ENCODE assay signal across 18 cellular contexts in the genomic region with DNA sequence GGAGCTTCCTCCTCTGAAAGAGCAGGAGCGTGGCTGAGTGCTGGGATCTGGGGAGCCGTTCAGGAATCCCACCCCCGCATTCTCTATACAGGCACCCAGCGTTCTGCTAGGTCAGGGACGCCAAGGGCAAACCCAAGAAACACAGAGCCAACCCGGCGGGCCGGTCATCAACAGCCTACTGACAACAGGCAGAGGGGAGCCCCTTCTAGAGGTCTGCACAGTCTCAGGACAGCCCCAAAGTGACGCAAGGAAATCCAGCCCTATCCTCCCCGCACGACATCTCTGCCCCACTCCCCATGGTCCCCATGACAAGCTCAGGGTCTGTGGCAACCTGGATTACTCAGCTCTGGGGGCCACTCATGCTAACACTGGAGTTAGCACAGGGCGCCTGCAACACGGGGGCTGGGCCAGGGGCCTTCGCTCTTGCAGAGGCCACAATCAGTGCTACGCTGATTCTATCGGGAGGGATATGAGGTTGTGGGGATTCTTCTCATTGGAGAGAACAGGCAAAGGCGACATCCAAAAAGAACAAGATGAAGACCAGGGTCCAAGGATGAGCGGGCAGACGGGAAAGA.
DNase-seq lines count a peak whose midpoint lies in the region; ATAC-seq and TF ChIP-seq lines count a peak whose summit lies in the region.
"Had no signal": no experiment of that assay in that cellular context is flagged by ENCODE, and none has a peak within 500 bp of the region (broad histone marks: within the 10 kb centered on the region; RNA-seq: fewer than 3 reads in every experiment).

No MANE protein-coding gene starts in this region.

- H2BK5ac ChIP-seq in H9 (ENCODE audit: insufficient read length, low read length) = no peak overlapping the region

- H2BK20ac ChIP-seq in H9 (ENCODE audit: low read depth, low read length, poor library complexity, severe bottlenecking) = no peak overlapping the region

- no peak overlapping the region for H3T11ph ChIP-seq in H9 (ENCODE audit: low read length)

- no peaks in the 10 kb centered on the region for H3K23me2 ChIP-seq in H9 (ENCODE audit: insufficient read length, low read depth, low read length, poor library complexity, severe bottlenecking)

- no peak overlapping the region for H3K4me3 ChIP-seq in thoracic aorta
- H3K4me3 ChIP-seq: GM23248 had no signal

- H3K4me1 ChIP-seq in H9 (ENCODE audit: insufficient read depth, low read length) = no peaks in the 10 kb centered on the region
- peaks cover 0 to 7% of the 10 kb centered on the region in 2 donors for H3K4me1 ChIP-seq in thoracic aorta (ENCODE audit: control insufficient read depth in 1 of 2, low read depth in 2 of 2)

- H3K79me1 ChIP-seq in H9 (ENCODE audit: insufficient read depth, low read depth, low read length, poor library complexity, severe bottlenecking) = no peaks in the 10 kb centered on the region

- H2BK15ac ChIP-seq in H9 (ENCODE audit: low read depth, low read length) = no peak overlapping the region

- H3K27me3 Mint-ChIP-seq in H9 (ENCODE audit: low read depth) (peaks cover 2% of the 10 kb centered on the region), nephron progenitor cell (ENCODE audit: low read depth, poor library complexity) (no peaks in the 10 kb centered on the region)

- H4K91ac ChIP-seq in H9 (ENCODE audit: insufficient read length, low read depth, low read length) = no peak overlapping the region

- H3K4ac ChIP-seq in H9 (ENCODE audit: low read depth, low read length) = no peak overlapping the region

- H3K4me2 ChIP-seq in H9 (ENCODE audit: insufficient read depth, insufficient read length, low read length) = no peak overlapping the region
- H3K4me2 ChIP-seq: KMS-11 had no signal

- no peak overlapping the region for H3K4me3 Mint-ChIP-seq in H9
- H3K4me3 Mint-ChIP-seq in nephron progenitor cell = no peak overlapping the region

- TF ChIP-seq CTCF in H9 (conservative IDR thresholded peaks at IDR 0.05) (no peak), nephron progenitor cell (IDR thresholded peaks at IDR 0.05) (no peak), thoracic aorta (IDR thresholded peaks at IDR 0.05) (no peak)

- intact Hi-C loops in Right ventricle myocardium superior (cut with DNase I) = no loop called here

- H2BK12ac ChIP-seq in H9 (ENCODE audit: insufficient read length, low read depth, low read length) = no peak overlapping the region

- no peaks in the 10 kb centered on the region for H3K9me3 ChIP-seq in H9 (ENCODE audit: control insufficient read depth, low read depth, low read length)
- H3K9me3 ChIP-seq in thoracic aorta = no peaks in the 10 kb centered on the region

- H2AFZ ChIP-seq in H9 (ENCODE audit: low read length) = no peak overlapping the region
- H2AFZ ChIP-seq: GM23248 had no signal

- no peak overlapping the region for H3K18ac ChIP-seq in H9 (ENCODE audit: insufficient read length, low read depth, low read length)

- no peak overlapping the region for H4K5ac ChIP-seq in H9 (ENCODE audit: insufficient read length, low read depth, low read length)

- no peaks in the 10 kb centered on the region for H3K79me2 ChIP-seq in H9 (ENCODE audit: insufficient read depth, low read length)

- H3K9me3 Mint-ChIP-seq in H9 (no peaks in the 10 kb centered on the region), nephron progenitor cell (no peaks in the 10 kb centered on the region)

- no peak overlapping the region for H3K23ac ChIP-seq in H9 (ENCODE audit: insufficient read length, low read depth, low read length)

- H3K4me1 Mint-ChIP-seq in H9 = peaks cover 4 to 10% of the 10 kb centered on the region in 2 experiments
- no peaks in the 10 kb centered on the region for H3K4me1 Mint-ChIP-seq in nephron progenitor cell

- H3K36me3 ChIP-seq in thoracic aorta = peaks cover 59% of the 10 kb centered on the region

- no CpG with 5 or more reads among the region's 19 CpGs for WGBS in H9 (ENCODE audit: extremely low coverage, insufficient read length, low lambda C conversion rate)

- no peak overlapping the region for H4K8ac ChIP-seq in H9 (replicated peaks; ENCODE audit: insufficient read length, low read depth, low read length)

- H3K27me3 ChIP-seq in H9 (ENCODE audit: insufficient read depth, low read length) (no peaks in the 10 kb centered on the region), thoracic aorta (replicated peaks; ENCODE audit: insufficient read depth) (no peaks in the 10 kb centered on the region)

- H2AK5ac ChIP-seq in H9 (ENCODE audit: insufficient read length, low read length) = no peak overlapping the region

- H2BK120ac ChIP-seq in H9 (ENCODE audit: low read depth, low read length, poor library complexity, severe bottlenecking) = no peak overlapping the region

- H3K36me3 Mint-ChIP-seq in H9 (ENCODE audit: insufficient read depth in 1 of 3, low read depth in 3 of 3) (peaks cover 23 to 79% (median 58%) of the 10 kb centered on the region in 3 experiments; a peak in 6 of 7 replicates), nephron progenitor cell (ENCODE audit: low read depth) (peaks cover 66% of the 10 kb centered on the region)

- H3K27ac ChIP-seq in H9 (ENCODE audit: insufficient read length, low read depth, low read length) (no peak overlapping the region), thoracic aorta (no peak overlapping the region)
- H3K27ac ChIP-seq: GM23248, KMS-11 had no signal

- DNase-seq in H9 (peak; percentile 15), Right ventricle myocardium superior (peak; percentile 35), nephron progenitor cell (no peak), thoracic aorta (ENCODE audit: low spot score) (peak; percentile 1), pons (ENCODE audit: low spot score) (no peak), NCI-H1436 treated with DMSO at 0.1 percent for 48 hours (lab: John Stamatoyannopoulos, UW) (no peak)
- DNase-seq: C1 segment of cervical spinal cord, GM23248, MV-4-11, NCI-H187, NCI-H2107, NCI-H510A, NCI-H748 treated with DMSO at 0.1 percent for 48 hours, OCI-M1, SIG-M5 had no signal

- ATAC-seq in Right ventricle myocardium superior (ENCODE audit: poor library complexity) = no peak
- ATAC-seq in thoracic aorta (ENCODE audit: insufficient number of reproducible peaks, low FRiP score, low read depth) = no peak
- no peak for ATAC-seq in HG02973 (IDR thresholded peaks at IDR 0.05; ENCODE audit: unreplicated experiment)
- ATAC-seq: HCT116 had no signal

- no peak overlapping the region for H3K14ac ChIP-seq in H9 (ENCODE audit: insufficient read depth, low read length)

- H3K56ac ChIP-seq in H9 (ENCODE audit: insufficient read length, low read depth, low read length) = no peak overlapping the region

- H3K9ac ChIP-seq in H9 (ENCODE audit: extremely low read depth, insufficient read length, low read length) = no peak overlapping the region
- H3K9ac ChIP-seq: GM23248, KMS-11 had no signal

- H4K20me1 ChIP-seq in H9 (ENCODE audit: control insufficient read depth, insufficient read depth, insufficient read length) = no peaks in the 10 kb centered on the region

- peak overlapping the region; percentile 26 to 89 (median 38); a peak in 4 of 7 replicates for H3K27ac Mint-ChIP-seq in H9
- H3K27ac Mint-ChIP-seq in nephron progenitor cell = peak overlapping the region; percentile 54

Comparison
In these comparisons a context has a peak if more than half of its experiments do, and no peak if none do; other contexts are left out.
1. DNase-seq: peak in H9 (single experiment), Right ventricle myocardium superior (single experiment) and thoracic aorta (single experiment); none in nephron progenitor cell (single experiment), pons (single experiment) and NCI-H1436 treated with DMSO at 0.1 percent for 48 hours (single experiment).